Comparison of ENCODE assay signal across 25 cellular contexts in the genomic region with DNA sequence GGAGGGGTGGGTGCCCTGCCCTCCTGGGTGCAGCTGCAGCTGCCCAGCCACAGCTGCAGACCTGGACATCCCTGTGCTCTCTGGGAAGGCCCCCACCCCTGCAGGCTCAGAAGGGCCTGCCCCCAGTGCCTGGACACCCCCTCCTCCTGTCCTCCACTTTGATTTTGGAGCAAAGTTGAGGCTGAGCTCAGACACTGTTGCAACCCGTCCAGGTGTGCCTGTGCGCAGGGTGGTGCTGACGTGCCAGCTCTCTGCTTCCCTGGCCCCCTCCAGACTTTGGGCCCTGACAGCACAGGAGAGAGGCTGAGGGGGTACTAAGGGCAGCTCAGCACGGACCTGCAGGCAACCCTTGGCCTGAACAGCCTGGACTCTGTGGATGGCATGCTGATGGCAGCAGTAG.
"Had no signal": no experiment of that assay in that cellular context is flagged by ENCODE, and none has a peak within 500 bp of the region (broad histone marks: within the 10 kb centered on the region; RNA-seq: fewer than 3 reads in every experiment).

No MANE protein-coding gene starts in this region.

- H3K4me1 Mint-ChIP-seq: activated CD4-positive, alpha-beta memory T cell treated with anti-CD3 and anti-CD28 coated beads, Interleukin-2, amount 10 ng/mL, durations not matched to agents 7 days and 5 days; activated CD4-positive, alpha-beta T cell treated with anti-CD3 and anti-CD28 coated beads, Interleukin-2, amount 10 ng/mL, durations not matched to agents 7 days and 5 days; activated naive CD4-positive, alpha-beta T cell treated with anti-CD3 and anti-CD28 coated beads, Interleukin-2, amount 10 ng/mL, durations not matched to agents 7 days and 5 days; activated naive CD8-positive, alpha-beta T cell treated with anti-CD3 and anti-CD28 coated beads for 36 hours; activated T-helper 17 cell treated with anti-CD3 and anti-CD28 coated beads, Interleukin-2, amount 50 U/mL, for 72 hours had no signal

- H3K27me3 Mint-ChIP-seq: activated CD4-positive, alpha-beta memory T cell treated with anti-CD3 and anti-CD28 coated beads, Interleukin-2, amount 10 ng/mL, durations not matched to agents 7 days and 5 days; activated CD4-positive, alpha-beta T cell treated with anti-CD3 and anti-CD28 coated beads, Interleukin-2, amount 10 ng/mL, durations not matched to agents 7 days and 5 days; activated naive CD4-positive, alpha-beta T cell treated with anti-CD3 and anti-CD28 coated beads, Interleukin-2, amount 10 ng/mL, durations not matched to agents 7 days and 5 days; activated naive CD8-positive, alpha-beta T cell treated with anti-CD3 and anti-CD28 coated beads for 36 hours; activated T-helper 17 cell treated with anti-CD3 and anti-CD28 coated beads, Interleukin-2, amount 50 U/mL, for 72 hours had no signal

- H3K4me3 Mint-ChIP-seq: activated CD4-positive, alpha-beta memory T cell treated with anti-CD3 and anti-CD28 coated beads, Interleukin-2, amount 10 ng/mL, durations not matched to agents 7 days and 5 days; activated CD4-positive, alpha-beta T cell treated with anti-CD3 and anti-CD28 coated beads, Interleukin-2, amount 10 ng/mL, durations not matched to agents 7 days and 5 days; activated naive CD4-positive, alpha-beta T cell treated with anti-CD3 and anti-CD28 coated beads, Interleukin-2, amount 10 ng/mL, durations not matched to agents 7 days and 5 days; activated naive CD8-positive, alpha-beta T cell treated with anti-CD3 and anti-CD28 coated beads for 36 hours; activated T-helper 17 cell treated with anti-CD3 and anti-CD28 coated beads, Interleukin-2, amount 50 U/mL, for 72 hours had no signal

- H3K4me1 ChIP-seq: Peyer's patch, SJCRH30 had no signal

- H3K9me3 ChIP-seq: Peyer's patch, SJCRH30, SK-N-SH had no signal

- H3K9me3 Mint-ChIP-seq: activated naive CD4-positive, alpha-beta T cell treated with anti-CD3 and anti-CD28 coated beads, Interleukin-2, amount 10 ng/mL, durations not matched to agents 7 days and 5 days had no signal

- ATAC-seq: activated T-helper 17 cell treated with anti-CD3 and anti-CD28 coated beads, Interleukin-2, amount 50 U/mL, for 72 hours had no signal

- H3K27me3 ChIP-seq: Peyer's patch, SJCRH30 had no signal

- H3K27ac ChIP-seq: Peyer's patch, RWPE1, SJCRH30, VCaP had no signal

- H3K36me3 Mint-ChIP-seq: activated naive CD4-positive, alpha-beta T cell treated with anti-CD3 and anti-CD28 coated beads, Interleukin-2, amount 10 ng/mL, durations not matched to agents 7 days and 5 days; activated naive CD8-positive, alpha-beta T cell treated with anti-CD3 and anti-CD28 coated beads for 36 hours had no signal

- DNase-seq: activated CD4-positive, alpha-beta memory T cell treated with anti-CD3 and anti-CD28 coated beads, Interleukin-2, amount 10 ng/mL, durations not matched to agents 7 days and 5 days; activated CD4-positive, alpha-beta T cell treated with anti-CD3 and anti-CD28 coated beads, Interleukin-2, amount 10 ng/mL, durations not matched to agents 7 days and 5 days; activated CD4-positive, CD25-positive, alpha-beta regulatory T cell; activated gamma-delta T cell treated with Interleukin-2 at 50 U/mL for 16 hours; activated naive CD4-positive, alpha-beta T cell treated with anti-CD3 and anti-CD28 coated beads, Interleukin-2, amount 10 ng/mL, durations not matched to agents 7 days and 5 days; activated naive CD8-positive, alpha-beta T cell treated with anti-CD3 and anti-CD28 coated beads for 36 hours; activated T-cell treated with anti-CD3 and anti-CD28 coated beads for 4 hours; activated T-cell treated with anti-CD3 and anti-CD28 coated beads, Interleukin-2, amount 50 U/mL, for 48 hours; IMR-90; Kasumi-1; KBM-7; NCI-H1105 treated with DMSO at 0.1 percent for 48 hours; NCI-H1436 treated with DMSO at 0.1 percent for 48 hours; NCI-H187 treated with DMSO at 0.1 percent for 48 hours; NCI-H2081 treated with DMSO at 0.1 percent for 48 hours; NCI-H446; NCI-H524; Right ventricle myocardium superior; SJCRH30; SK-N-SH; T-helper 1 cell had no signal

- H3K27ac Mint-ChIP-seq: activated CD4-positive, alpha-beta memory T cell treated with anti-CD3 and anti-CD28 coated beads, Interleukin-2, amount 10 ng/mL, durations not matched to agents 7 days and 5 days; activated CD4-positive, alpha-beta T cell treated with anti-CD3 and anti-CD28 coated beads, Interleukin-2, amount 10 ng/mL, durations not matched to agents 7 days and 5 days; activated naive CD4-positive, alpha-beta T cell treated with anti-CD3 and anti-CD28 coated beads, Interleukin-2, amount 10 ng/mL, durations not matched to agents 7 days and 5 days; activated naive CD8-positive, alpha-beta T cell treated with anti-CD3 and anti-CD28 coated beads for 36 hours; activated T-helper 17 cell treated with anti-CD3 and anti-CD28 coated beads, Interleukin-2, amount 50 U/mL, for 72 hours had no signal

- H3K36me3 ChIP-seq: Peyer's patch, SJCRH30 had no signal

- H3K4me3 ChIP-seq: Peyer's patch, SJCRH30 had no signal
